Comparison of ENCODE assay signal across 9 cellular contexts in genomic region chr12:571795-572531, GRCh38.
DNase-seq lines count a peak whose midpoint lies in the region; ATAC-seq and TF ChIP-seq lines count a peak whose summit lies in the region.
"Had no signal": no experiment of that assay in that cellular context is flagged by ENCODE, and none has a peak within 500 bp of the region (broad histone marks: within the 10 kb centered on the region; RNA-seq: fewer than 3 reads in every experiment).

No MANE protein-coding gene starts in this region.

- H3K4me3 ChIP-seq in adrenal gland (peak overlapping the region in 1 of 4 donors; percentile 60), testis (no peak overlapping the region)

- H3K9me3 ChIP-seq in adrenal gland (replicated peaks in 1 of 3) (no peaks in the 10 kb centered on the region), testis (no peaks in the 10 kb centered on the region)

- 41 to 59% (median 45%) methylated on average over 2 to 19 of the region's 19 CpGs for WGBS in adrenal gland, 4 donors
- WGBS in testis, 2 donors, result 22 to 52% methylated on average over 7 to 19 of the region's 19 CpGs

- peak; percentile 31 for DNase-seq in activated CD4-positive, alpha-beta T cell treated with anti-CD3 and anti-CD28 coated beads for 36 hours
- DNase-seq in activated CD4-positive, alpha-beta T cell treated with anti-CD3 and anti-CD28 coated beads for 1 hour, result no peak
- DNase-seq in adrenal gland, result peak; percentile 63 to 86 (median 84)
- peak; percentile 21 for DNase-seq in kidney tubule cell (ENCODE audit: low spot score)
- DNase-seq in testis, result peak; percentile 73
- DNase-seq in GDM1 (lab: John Stamatoyannopoulos, UW), result no peak
- no peak for DNase-seq in NCI-H2029 treated with DMSO at 0.1 percent for 48 hours (lab: John Stamatoyannopoulos, UW)
- DNase-seq in stimulated activated CD4-positive, alpha-beta T cell treated with anti-CD3 and anti-CD28 coated beads, Interleukin-12 subunit alpha, Interleukin-12 subunit beta, amount 100 ng/mL, for 4 hours, result no peak
- DNase-seq: NCI-H2171 had no signal

- TF ChIP-seq CTCF in adrenal gland (IDR thresholded peaks at IDR 0.05) (no peak), testis (IDR thresholded peaks at IDR 0.05) (no peak)

- CTCF ChIA-PET in activated CD4-positive, alpha-beta T cell treated with anti-CD3 and anti-CD28 coated beads for 36 hours (lab: Charles Lee), result interaction anchor here (0.6 to 5.5 kb wide), 6 partner anchors 30 to 322 kb away, joined by 3 to 42 read pairs (median 4); partner anchors contain the start of gene WNK1

- ATAC-seq in activated CD4-positive, alpha-beta T cell treated with anti-CD3 and anti-CD28 coated beads for 36 hours, result no peak

- H3K27ac ChIP-seq in adrenal gland, result peak overlapping the region; percentile 84 to 97 (median 93)
- H3K27ac ChIP-seq in testis, result peak overlapping the region; percentile 77 to 87

- no peaks in the 10 kb centered on the region for H3K27me3 Mint-ChIP-seq in activated CD4-positive, alpha-beta T cell treated with anti-CD3 and anti-CD28 coated beads for 36 hours

- POLR2A ChIA-PET in activated CD4-positive, alpha-beta T cell treated with anti-CD3 and anti-CD28 coated beads for 36 hours (lab: Charles Lee), result interaction anchor here (0.6 to 0.8 kb wide), 2 partner anchors 171 to 212 kb away, joined by 3 to 5 read pairs; no protein-coding TSS in a partner anchor

- H3K36me3 ChIP-seq in adrenal gland (replicated peaks in 1 of 2) (no peaks in the 10 kb centered on the region), testis (ENCODE audit: low read depth, missing control alignments) (no peaks in the 10 kb centered on the region)

- intact Hi-C loops in activated CD4-positive, alpha-beta T cell treated with anti-CD3 and anti-CD28 coated beads for 36 hours (cut with DNase I, micrococcal nuclease), result loop anchor here in 1 of 2 experiments (5.0 kb wide), 1 partner anchor 225 kb away; no protein-coding TSS in a partner anchor
- intact Hi-C loops in adrenal gland (cut with DNase I), result loop anchor here (5.0 to 10.0 kb wide), 2 partner anchors 73 to 180 kb away; partner anchors contain the start of gene WNK1 (in 1 of the 2)
- intact Hi-C loops in testis (cut with DNase I; ENCODE audit: low total_unique reads), result loop anchor here (2.0 to 10.0 kb wide), 2 partner anchors 73 to 241 kb away; no protein-coding TSS in a partner anchor

- H3K4me1 ChIP-seq in adrenal gland (replicated peaks in 1 of 2) (peaks cover 22 to 42% of the 10 kb centered on the region in 2 donors), testis (peaks cover 49% of the 10 kb centered on the region)

- TF ChIP-seq POLR2A in adrenal gland (IDR thresholded peaks at IDR 0.05), result peak in 1 of 2 donors; percentile 50
- no peak for TF ChIP-seq POLR2A in testis (IDR thresholded peaks at IDR 0.05)

- no peaks in the 10 kb centered on the region for H3K27me3 ChIP-seq in adrenal gland
- H3K27me3 ChIP-seq in testis, result no peaks in the 10 kb centered on the region

- H3K9me3 Mint-ChIP-seq in activated CD4-positive, alpha-beta T cell treated with anti-CD3 and anti-CD28 coated beads for 36 hours (ENCODE audit: low read depth), result no peaks in the 10 kb centered on the region

- H3K27ac Mint-ChIP-seq in activated CD4-positive, alpha-beta T cell treated with anti-CD3 and anti-CD28 coated beads for 36 hours, result peak overlapping the region; percentile 60

- no peak overlapping the region for H3K4me3 Mint-ChIP-seq in activated CD4-positive, alpha-beta T cell treated with anti-CD3 and anti-CD28 coated beads for 36 hours

- no peaks in the 10 kb centered on the region for H3K36me3 Mint-ChIP-seq in activated CD4-positive, alpha-beta T cell treated with anti-CD3 and anti-CD28 coated beads for 36 hours (ENCODE audit: low read depth)

- peaks cover 64% of the 10 kb centered on the region for H3K4me1 Mint-ChIP-seq in activated CD4-positive, alpha-beta T cell treated with anti-CD3 and anti-CD28 coated beads for 36 hours

Comparison
In these comparisons a context has a peak if more than half of its experiments do, and no peak if none do; other contexts are left out.
1. DNase-seq: peak in activated CD4-positive, alpha-beta T cell treated with anti-CD3 and anti-CD28 coated beads for 36 hours (single experiment), adrenal gland (7 of 7), kidney tubule cell (single experiment) and testis (single experiment); none in activated CD4-positive, alpha-beta T cell treated with anti-CD3 and anti-CD28 coated beads for 1 hour (single experiment), GDM1 (single experiment), NCI-H2029 treated with DMSO at 0.1 percent for 48 hours (single experiment) and stimulated activated CD4-positive, alpha-beta T cell treated with anti-CD3 and anti-CD28 coated beads, Interleukin-12 subunit alpha, Interleukin-12 subunit beta, amount 100 ng/mL, for 4 hours (single experiment).